In genomic region chr7:41869596-41869995, GRCh38 we compare ENCODE assay signal across 20 cellular contexts.
DNase-seq lines count a peak whose midpoint lies in the region; ATAC-seq and TF ChIP-seq lines count a peak whose summit lies in the region.
"Had no signal": no experiment of that assay in that cellular context is flagged by ENCODE, and none has a peak within 500 bp of the region (broad histone marks: within the 10 kb centered on the region; RNA-seq: fewer than 3 reads in every experiment).

No MANE protein-coding gene starts in this region.

- H3K4me1 ChIP-seq in tibial artery: peaks cover 0 to 36% (median 10%) of the 10 kb centered on the region in 4 donors
- H3K4me1 ChIP-seq: Caco-2 had no signal

- intact Hi-C loops in Right ventricle myocardium superior (cut with DNase I) (no loop called here), left cardiac atrium (cut with DNase I) (no loop called here), tibial artery (cut with DNase I; ENCODE audit: low total_unique reads) (no loop called here)
- intact Hi-C loops in activated T-helper 1 cell treated with anti-CD3 and anti-CD28 coated beads, Interleukin-12 subunit alpha, Interleukin-12 subunit beta, Interleukin-2, Interleukin-4 antibody, amounts not matched to agents 30 ng/mL and 10 ng/mL and 1 ng/mL, durations not matched to agents 14 hours and 24 hours and 36 hours (cut with micrococcal nuclease): no loop called here

- H3K9me3 Mint-ChIP-seq in activated T-helper 1 cell treated with anti-CD3 and anti-CD28 coated beads, Interleukin-12 subunit alpha, Interleukin-12 subunit beta, Interleukin-2, Interleukin-4 antibody, amounts not matched to agents 30 ng/mL and 10 ng/mL and 1 ng/mL, durations not matched to agents 14 hours and 24 hours and 36 hours: peaks cover 41% of the 10 kb centered on the region

- peaks cover 0 to 8% (median 7%) of the 10 kb centered on the region in 3 donors for H3K9me3 ChIP-seq in tibial artery

- H3K36me3 ChIP-seq in tibial artery: no peaks in the 10 kb centered on the region

- no peaks in the 10 kb centered on the region for H3K27me3 ChIP-seq in tibial artery
- H3K27me3 ChIP-seq: spleen had no signal

- ATAC-seq in Right ventricle myocardium superior (ENCODE audit: poor library complexity): no peak
- ATAC-seq in left cardiac atrium: no peak
- ATAC-seq in HG02852 (IDR thresholded peaks at IDR 0.05; ENCODE audit: unreplicated experiment): no peak
- ATAC-seq: GM23338; left colon; stimulated activated memory B cell treated with anti-CD40 and anti-IgM and Interleukin-4, amounts not matched to agents 10 μg/mL and 1 μg/mL and 100 μg/mL, for 72 hours had no signal

- peak; percentile 46 for DNase-seq in Right ventricle myocardium superior
- no peak for DNase-seq in left cardiac atrium
- no peak for DNase-seq in activated T-helper 1 cell treated with anti-CD3 and anti-CD28 coated beads, Interleukin-12 subunit alpha, Interleukin-12 subunit beta, Interleukin-2, Interleukin-4 antibody, amounts not matched to agents 30 ng/mL and 10 ng/mL and 1 ng/mL, durations not matched to agents 14 hours and 24 hours and 36 hours (ENCODE audit: low spot score)
- DNase-seq in fibroblast of pulmonary artery (ENCODE audit: low read depth): peak; percentile 49
- DNase-seq in tibial artery: no peak
- no peak for DNase-seq in midbrain (lab: John Stamatoyannopoulos, UW)
- no peak for DNase-seq in NCI-H82 (lab: John Stamatoyannopoulos, UW)
- DNase-seq: activated CD4-positive, alpha-beta T cell treated with anti-CD3 and anti-CD28 coated beads for 36 hours; activated CD8-positive, alpha-beta memory T cell treated with anti-CD3 and anti-CD28 coated beads, Interleukin-2, amount 50 U/mL, for 4 hours; activated naive CD4-positive, alpha-beta T cell treated with anti-CD3 and anti-CD28 coated beads, Interleukin-2, amount 50 U/mL, for 16 hours; Caco-2; effector CD4-positive, alpha-beta T cell; left colon; SIG-M5; spleen; T-helper 9 cell had no signal

- H3K4me3 ChIP-seq in fibroblast of pulmonary artery (replicated peaks; ENCODE audit: low read depth, low read length) (no peak overlapping the region), tibial artery (no peak overlapping the region)
- H3K4me3 ChIP-seq: GM23338, spleen had no signal

- H3K27ac ChIP-seq in tibial artery: peak overlapping the region; percentile 19 to 46

- TF ChIP-seq CTCF in fibroblast of pulmonary artery (IDR thresholded peaks at IDR 0.05; ENCODE audit: low read length, missing control alignments) (no peak), tibial artery (IDR thresholded peaks at IDR 0.05) (no peak)

- H3K27ac Mint-ChIP-seq in activated T-helper 1 cell treated with anti-CD3 and anti-CD28 coated beads, Interleukin-12 subunit alpha, Interleukin-12 subunit beta, Interleukin-2, Interleukin-4 antibody, amounts not matched to agents 30 ng/mL and 10 ng/mL and 1 ng/mL, durations not matched to agents 14 hours and 24 hours and 36 hours: peak overlapping the region; percentile 57
- H3K27ac Mint-ChIP-seq: activated CD4-positive, alpha-beta T cell treated with anti-CD3 and anti-CD28 coated beads for 36 hours; GM23338; progenitor cell of endocrine pancreas; stimulated activated memory B cell treated with anti-CD40 and anti-IgM and Interleukin-4, amounts not matched to agents 10 μg/mL and 1 μg/mL and 100 μg/mL, for 72 hours had no signal

- peaks cover 5% of the 10 kb centered on the region for H3K36me3 Mint-ChIP-seq in activated T-helper 1 cell treated with anti-CD3 and anti-CD28 coated beads, Interleukin-12 subunit alpha, Interleukin-12 subunit beta, Interleukin-2, Interleukin-4 antibody, amounts not matched to agents 30 ng/mL and 10 ng/mL and 1 ng/mL, durations not matched to agents 14 hours and 24 hours and 36 hours (ENCODE audit: low read depth)

- H3K4me1 Mint-ChIP-seq in activated T-helper 1 cell treated with anti-CD3 and anti-CD28 coated beads, Interleukin-12 subunit alpha, Interleukin-12 subunit beta, Interleukin-2, Interleukin-4 antibody, amounts not matched to agents 30 ng/mL and 10 ng/mL and 1 ng/mL, durations not matched to agents 14 hours and 24 hours and 36 hours (ENCODE audit: low read depth): peaks cover 49% of the 10 kb centered on the region
- H3K4me1 Mint-ChIP-seq: GM23338 had no signal

- no peak overlapping the region for H3K4me3 Mint-ChIP-seq in activated T-helper 1 cell treated with anti-CD3 and anti-CD28 coated beads, Interleukin-12 subunit alpha, Interleukin-12 subunit beta, Interleukin-2, Interleukin-4 antibody, amounts not matched to agents 30 ng/mL and 10 ng/mL and 1 ng/mL, durations not matched to agents 14 hours and 24 hours and 36 hours
- H3K4me3 Mint-ChIP-seq: activated CD4-positive, alpha-beta T cell treated with anti-CD3 and anti-CD28 coated beads for 36 hours; GM23338; stimulated activated memory B cell treated with anti-CD40 and anti-IgM and Interleukin-4, amounts not matched to agents 10 μg/mL and 1 μg/mL and 100 μg/mL, for 72 hours had no signal

- H3K27me3 Mint-ChIP-seq in activated T-helper 1 cell treated with anti-CD3 and anti-CD28 coated beads, Interleukin-12 subunit alpha, Interleukin-12 subunit beta, Interleukin-2, Interleukin-4 antibody, amounts not matched to agents 30 ng/mL and 10 ng/mL and 1 ng/mL, durations not matched to agents 14 hours and 24 hours and 36 hours (ENCODE audit: insufficient read depth): no peaks in the 10 kb centered on the region
- H3K27me3 Mint-ChIP-seq: stimulated activated memory B cell treated with anti-CD40 and anti-IgM and Interleukin-4, amounts not matched to agents 10 μg/mL and 1 μg/mL and 100 μg/mL, for 72 hours had no signal

Comparison
In these comparisons a context has a peak if more than half of its experiments do, and no peak if none do; other contexts are left out.
1. DNase-seq: peak in Right ventricle myocardium superior (single experiment) and fibroblast of pulmonary artery (single experiment); none in left cardiac atrium (single experiment), activated T-helper 1 cell treated with anti-CD3 and anti-CD28 coated beads, Interleukin-12 subunit alpha, Interleukin-12 subunit beta, Interleukin-2, Interleukin-4 antibody, amounts not matched to agents 30 ng/mL and 10 ng/mL and 1 ng/mL, durations not matched to agents 14 hours and 24 hours and 36 hours (single experiment), tibial artery (0 of 2), midbrain (single experiment) and NCI-H82 (single experiment).